8 cellular contexts compared by ENCODE assay signal in genomic region chr4:169079942-169080827, GRCh38.
DNase-seq lines count a peak whose midpoint lies in the region; ATAC-seq and TF ChIP-seq lines count a peak whose summit lies in the region.

No MANE protein-coding gene starts in this region.

- peak overlapping the region; percentile 72 for H3K27ac ChIP-seq in C4-2B
- H3K27ac ChIP-seq in SU-DHL-6 (ENCODE audit: low read depth, low read length), result no peak overlapping the region
- H3K27ac ChIP-seq in fibroblast of lung (ENCODE audit: insufficient read depth, low read length), result peak overlapping the region; percentile 5
- peak overlapping the region; percentile 73 for H3K27ac ChIP-seq in parathyroid adenoma

- H3K27me3 ChIP-seq in SU-DHL-6 (ENCODE audit: low read length) (no peaks in the 10 kb centered on the region), fibroblast of lung (ENCODE audit: control insufficient read depth, insufficient read depth, low read length) (no peaks in the 10 kb centered on the region), parathyroid adenoma (ENCODE audit: control insufficient read depth, insufficient read depth, low read length) (no peaks in the 10 kb centered on the region)

- H4K20me1 ChIP-seq in SU-DHL-6 (ENCODE audit: low read depth, low read length), result no peaks in the 10 kb centered on the region
- H4K20me1 ChIP-seq in fibroblast of lung (ENCODE audit: control insufficient read depth, extremely low read depth, insufficient read depth, low read length), result no peaks in the 10 kb centered on the region

- H2AFZ ChIP-seq in SU-DHL-6 (ENCODE audit: low read depth, low read length, severe bottlenecking), result no peak overlapping the region
- H2AFZ ChIP-seq in fibroblast of lung (ENCODE audit: low read length), result no peak overlapping the region
- peak overlapping the region; percentile 77 for H2AFZ ChIP-seq in parathyroid adenoma

- no peaks in the 10 kb centered on the region for H3K9me3 ChIP-seq in SU-DHL-6 (ENCODE audit: insufficient read depth, low read length)
- H3K9me3 ChIP-seq in fibroblast of lung (ENCODE audit: control insufficient read depth, insufficient read depth, low read depth, low read length), result no peaks in the 10 kb centered on the region
- no peaks in the 10 kb centered on the region for H3K9me3 ChIP-seq in parathyroid adenoma (ENCODE audit: control insufficient read depth, low read length)

- H3K4me2 ChIP-seq in SU-DHL-6 (ENCODE audit: low read depth, low read length, poor library complexity, severe bottlenecking), result peak overlapping the region; percentile 4
- H3K4me2 ChIP-seq in fibroblast of lung (ENCODE audit: extremely low read depth, insufficient read depth, low read length), result peak overlapping the region; percentile 38
- H3K4me2 ChIP-seq in parathyroid adenoma (ENCODE audit: low read length), result peak overlapping the region; percentile 65

- TF ChIP-seq CTCF in C4-2B (conservative IDR thresholded peaks at IDR 0.05) (no peak), SU-DHL-6 (IDR thresholded peaks at IDR 0.05; ENCODE audit: insufficient read depth, low read length, poor library complexity, severe bottlenecking) (no peak), fibroblast of lung (conservative IDR thresholded peaks at IDR 0.05 in 1 of 2, IDR thresholded peaks at IDR 0.05 in 1 of 2; ENCODE audit: low read depth in 1 of 2, low read length in 2 of 2) (no peak), parathyroid adenoma (IDR thresholded peaks at IDR 0.05) (no peak)

- H3K36me3 ChIP-seq in SU-DHL-6 (ENCODE audit: low read length) (no peaks in the 10 kb centered on the region), fibroblast of lung (ENCODE audit: control insufficient read depth, insufficient read depth, low read length) (no peaks in the 10 kb centered on the region), parathyroid adenoma (ENCODE audit: control insufficient read depth, insufficient read depth, low read length) (no peaks in the 10 kb centered on the region)

- H3F3A ChIP-seq in SU-DHL-6 (ENCODE audit: insufficient read depth), result no peaks in the 10 kb centered on the region

- DNase-seq in fibroblast of lung (ENCODE audit: low read depth in 2 of 2), result peak; percentile 84 to 90
- no peak for DNase-seq in T-helper 1 cell
- no peak for DNase-seq in NCI-H1092 (lab: John Stamatoyannopoulos, UW)

- no peaks in the 10 kb centered on the region for H3K79me2 ChIP-seq in SU-DHL-6 (ENCODE audit: insufficient read depth, low read length)
- H3K79me2 ChIP-seq in fibroblast of lung (ENCODE audit: control insufficient read depth, insufficient read depth, low read length), result no peaks in the 10 kb centered on the region
- no peaks in the 10 kb centered on the region for H3K79me2 ChIP-seq in parathyroid adenoma

- no peaks in the 10 kb centered on the region for H3K9me2 ChIP-seq in SU-DHL-6 (replicated peaks; ENCODE audit: insufficient read depth, low read length)

- peak; percentile 94 for ATAC-seq in GM18909 (IDR thresholded peaks at IDR 0.05; ENCODE audit: poor library complexity, unreplicated experiment)
- peak; percentile 76 for ATAC-seq in HG03103 (IDR thresholded peaks at IDR 0.05; ENCODE audit: low read depth, unreplicated experiment)

- H3K4me3 ChIP-seq in SU-DHL-6 (ENCODE audit: insufficient read depth, low read length, poor library complexity, severe bottlenecking) (no peak overlapping the region), fibroblast of lung (replicated peaks in 1 of 4; ENCODE audit: control extremely low read depth in 1 of 4, insufficient read depth in 1 of 4, low read depth in 3 of 4, low read length in 4 of 4) (peak overlapping the region in 1 of 4 experiments; percentile 24), parathyroid adenoma (ENCODE audit: low read depth, low read length) (peak overlapping the region; percentile 33)

- no peak overlapping the region for H3K9ac ChIP-seq in SU-DHL-6 (ENCODE audit: low read length)
- no peak overlapping the region for H3K9ac ChIP-seq in fibroblast of lung (ENCODE audit: insufficient read depth, low read length)
- H3K9ac ChIP-seq in parathyroid adenoma, result no peak overlapping the region

- H3K4me1 ChIP-seq in fibroblast of lung (ENCODE audit: control insufficient read depth, extremely low read depth, insufficient read depth, low read length) (peaks cover 4% of the 10 kb centered on the region), parathyroid adenoma (peaks cover 2% of the 10 kb centered on the region)

Comparison
In these comparisons a context has a peak if more than half of its experiments do, and no peak if none do; other contexts are left out.
1. H3K4me2 ChIP-seq: peak in every context shown above with its lines; median percentile 65 in parathyroid adenoma; 38 in fibroblast of lung; 4 in SU-DHL-6.
2. DNase-seq: peak in fibroblast of lung (2 of 2); none in T-helper 1 cell (0 of 5) and NCI-H1092 (single experiment).